24 cellular contexts compared by ENCODE assay signal in genomic region chr4:111128327-111128726, GRCh38.
DNase-seq lines count a peak whose midpoint lies in the region; ATAC-seq and TF ChIP-seq lines count a peak whose summit lies in the region.
"Had no signal": no experiment of that assay in that cellular context is flagged by ENCODE, and none has a peak within 500 bp of the region (broad histone marks: within the 10 kb centered on the region; RNA-seq: fewer than 3 reads in every experiment).

No MANE protein-coding gene starts in this region.

- TF ChIP-seq CTCF in mesothelial cell of epicardium (IDR thresholded peaks at IDR 0.05; ENCODE audit: unreplicated experiment): no peak

- no peaks in the 10 kb centered on the region for H3K36me3 ChIP-seq in SJCRH30
- no peaks in the 10 kb centered on the region for H3K36me3 ChIP-seq in H7 (replicated peaks; ENCODE audit: control insufficient read depth, insufficient read depth, low read length)
- H3K36me3 ChIP-seq: BLaER1 treated with 17β-estradiol and CSF1 and Interleukin-3, amounts not matched to agents 10 nM and 100 nM had no signal

- no peaks in the 10 kb centered on the region for H3K9me3 ChIP-seq in SJCRH30 (replicated peaks)
- H3K9me3 ChIP-seq: BLaER1 treated with 17β-estradiol and CSF1 and Interleukin-3, amounts not matched to agents 10 nM and 100 nM had no signal

- peaks cover 12% of the 10 kb centered on the region; the same call in 1 of the 2 replicates for H3K4me1 ChIP-seq in SJCRH30
- H3K4me1 ChIP-seq: BLaER1 treated with 17β-estradiol and CSF1 and Interleukin-3, amounts not matched to agents 10 nM and 100 nM had no signal

- H3K27me3 ChIP-seq in SJCRH30 (no peaks in the 10 kb centered on the region), H7 (ENCODE audit: control insufficient read depth, insufficient read depth, low read length) (no peaks in the 10 kb centered on the region)
- H3K27me3 ChIP-seq: BLaER1 treated with 17β-estradiol and CSF1 and Interleukin-3, amounts not matched to agents 10 nM and 100 nM had no signal

- peak in 1 of 2 experiments; percentile 26 for DNase-seq in SJCRH30
- no peak for DNase-seq in mesothelial cell of epicardium (ENCODE audit: low spot score in 2 of 2, unreplicated experiment in 2 of 2)
- DNase-seq in DMS53 (lab: John Stamatoyannopoulos, UW): no peak
- no peak for DNase-seq in NCI-H146 treated with DMSO at 0.1 percent for 48 hours (lab: John Stamatoyannopoulos, UW; ENCODE audit: unreplicated experiment)
- DNase-seq in H7: no peak
- no peak for DNase-seq in activated naive CD4-positive, alpha-beta T cell treated with anti-CD3 and anti-CD28 coated beads for 36 hours
- DNase-seq: activated CD4-positive, CD25-positive, alpha-beta regulatory T cell; activated CD8-positive, alpha-beta T cell treated with anti-CD3 and anti-CD28 coated beads for 36 hours; activated naive CD4-positive, alpha-beta T cell treated with Interleukin-2 at 50 U/mL for 16 hours; activated T-cell treated with anti-CD3 and anti-CD28 coated beads, Interleukin-2, amount 50 U/mL, for 1 hour; aorta; Calu3; foreskin melanocyte; hypothalamus; left ventricle myocardium superior; NCI-H1417 treated with DMSO at 0.1 percent for 48 hours; NCI-H510A treated with DMSO at 0.1 percent for 48 hours; nephron progenitor cell; RPMI8226 had no signal

- intact Hi-C loops in activated naive CD4-positive, alpha-beta T cell treated with anti-CD3 and anti-CD28 coated beads for 36 hours (cut with micrococcal nuclease): no loop called here

- H3K4me1 Mint-ChIP-seq in mesothelial cell of epicardium: peaks cover 12% of the 10 kb centered on the region
- H3K4me1 Mint-ChIP-seq in activated naive CD4-positive, alpha-beta T cell treated with anti-CD3 and anti-CD28 coated beads for 36 hours (ENCODE audit: low read depth): no peaks in the 10 kb centered on the region
- H3K4me1 Mint-ChIP-seq: nephron progenitor cell had no signal

- H3K27ac Mint-ChIP-seq in mesothelial cell of epicardium: peak overlapping the region; percentile 85
- no peak overlapping the region for H3K27ac Mint-ChIP-seq in activated naive CD4-positive, alpha-beta T cell treated with anti-CD3 and anti-CD28 coated beads for 36 hours
- H3K27ac Mint-ChIP-seq: activated CD8-positive, alpha-beta T cell treated with anti-CD3 and anti-CD28 coated beads for 36 hours had no signal

- peaks cover 19% of the 10 kb centered on the region for H3K9me3 Mint-ChIP-seq in mesothelial cell of epicardium
- peaks cover 1% of the 10 kb centered on the region for H3K9me3 Mint-ChIP-seq in activated naive CD4-positive, alpha-beta T cell treated with anti-CD3 and anti-CD28 coated beads for 36 hours
- H3K9me3 Mint-ChIP-seq: nephron progenitor cell had no signal

- no peak for TF ChIP-seq POLR2A in GM18505 (IDR thresholded peaks at IDR 0.05; ENCODE audit: borderline replicate concordance, extremely low read depth, insufficient read depth, insufficient read length)

- no peaks in the 10 kb centered on the region for H3K27me3 Mint-ChIP-seq in mesothelial cell of epicardium (ENCODE audit: low read depth)
- no peaks in the 10 kb centered on the region for H3K27me3 Mint-ChIP-seq in activated naive CD4-positive, alpha-beta T cell treated with anti-CD3 and anti-CD28 coated beads for 36 hours (ENCODE audit: low read depth)
- H3K27me3 Mint-ChIP-seq: activated CD8-positive, alpha-beta T cell treated with anti-CD3 and anti-CD28 coated beads for 36 hours had no signal

- ATAC-seq in GM18505 (IDR thresholded peaks at IDR 0.05; ENCODE audit: unreplicated experiment): peak; percentile 50
- peak; percentile 58 for ATAC-seq in HG03159 (IDR thresholded peaks at IDR 0.05; ENCODE audit: unreplicated experiment)
- ATAC-seq: activated CD8-positive, alpha-beta T cell treated with anti-CD3 and anti-CD28 coated beads for 36 hours; left ventricle myocardium superior; sciatic nerve had no signal

- H3K4me3 Mint-ChIP-seq in mesothelial cell of epicardium: no peak overlapping the region
- H3K4me3 Mint-ChIP-seq in activated naive CD4-positive, alpha-beta T cell treated with anti-CD3 and anti-CD28 coated beads for 36 hours: no peak overlapping the region
- H3K4me3 Mint-ChIP-seq: activated CD8-positive, alpha-beta T cell treated with anti-CD3 and anti-CD28 coated beads for 36 hours; nephron progenitor cell had no signal

- H3K4me3 ChIP-seq in SJCRH30 (no peak overlapping the region), H7 (ENCODE audit: insufficient read depth, low read depth, low read length) (no peak overlapping the region)
- H3K4me3 ChIP-seq: BLaER1 treated with 17β-estradiol and CSF1 and Interleukin-3, amounts not matched to agents 10 nM and 100 nM had no signal

- no peaks in the 10 kb centered on the region for H3K36me3 Mint-ChIP-seq in mesothelial cell of epicardium
- H3K36me3 Mint-ChIP-seq in activated naive CD4-positive, alpha-beta T cell treated with anti-CD3 and anti-CD28 coated beads for 36 hours (ENCODE audit: low read depth): no peaks in the 10 kb centered on the region

- H3K27ac ChIP-seq in SJCRH30: peak overlapping the region; percentile 37
- H3K27ac ChIP-seq: BLaER1 treated with 17β-estradiol and CSF1 and Interleukin-3, amounts not matched to agents 10 nM and 100 nM; epithelial cell of prostate had no signal

- CTCF ChIA-PET in activated naive CD4-positive, alpha-beta T cell treated with anti-CD3 and anti-CD28 coated beads for 36 hours (lab: Charles Lee): no interaction called here
